Comparison of ENCODE assay signal across 8 cellular contexts in genomic region chr2:208254118-208254870, GRCh38. TPM values are rescaled to one million over a fixed set of nuclear protein-coding genes. Genes with fewer than 3 reads are reported as not detected.
DNase-seq lines count a peak whose midpoint lies in the region; ATAC-seq, FAIRE-seq and TF ChIP-seq lines count a peak whose summit lies in the region.

No MANE protein-coding gene starts in this region.

- POLR2A ChIA-PET in H1 (lab: Charles Lee; ENCODE audit: partially characterized antibody): interaction anchor here (0.5 to 7.0 kb wide), 21 partner anchors 10 to 1440 kb away, joined by 3 to 68 read pairs (median 4); partner anchors contain the start of genes CRYGA and PIKFYVE

- H3K4me2 ChIP-seq in H1 (ENCODE audit: insufficient read depth in 1 of 2, low read depth in 2 of 2, low read length in 2 of 2): peak overlapping the region; percentile 70 to 85

- H2AK5ac ChIP-seq in H1 (ENCODE audit: low read depth, low read length): no peak overlapping the region

- TF ChIP-seq POLR2A in H1 (IDR thresholded peaks at IDR 0.05; ENCODE audit: control extremely low read depth in 1 of 2, low read depth in 2 of 2, low read length in 2 of 2): peak in 1 of 2 experiments; percentile 68; a peak in 2 of 3 replicates

- H3K23ac ChIP-seq in H1 (ENCODE audit: insufficient read length): no peak overlapping the region

- peak; percentile 56 for TF ChIP-seq RAD21 in H1 (IDR thresholded peaks at IDR 0.05 in 1 of 2, conservative IDR thresholded peaks at IDR 0.05 in 1 of 2; ENCODE audit: low read depth in 2 of 2, low read length in 2 of 2)

- H3K23me2 ChIP-seq in H1 (ENCODE audit: low read depth, low read length): peaks cover 2% of the 10 kb centered on the region; the same call in 1 of the 2 replicates

- DNase-seq in CD4-positive, CD25-positive, alpha-beta regulatory T cell: peak; percentile 76 to 85 (median 83)
- DNase-seq in NCI-H82 (lab: John Stamatoyannopoulos, UW) (peak; percentile 96), H1 (ENCODE audit: low read depth in 1 of 2, low spot score in 2 of 2) (peak; percentile 83 to 95), mesothelial cell of epicardium (ENCODE audit: low spot score in 2 of 2, unreplicated experiment in 2 of 2) (peak; percentile 79 to 91)
- DNase-seq in activated CD8-positive, alpha-beta memory T cell treated with anti-CD3 and anti-CD28 coated beads for 24 hours: peak; percentile 91
- peak; percentile 57 for DNase-seq in stimulated activated CD8-positive, alpha-beta memory T cell treated with anti-CD3 and anti-CD28 coated beads, Interleukin-15, amount 100 ng/mL, for 24 hours (ENCODE audit: low read depth)

- no peak for FAIRE-seq in H1 (lab: Jason Lieb, UNC)

- H4K20me1 ChIP-seq in H1 (replicated peaks in 1 of 2; ENCODE audit: control insufficient read depth in 1 of 2, insufficient read depth in 2 of 2, low read length in 2 of 2): peaks cover 0 to 1% of the 10 kb centered on the region in 2 experiments

- 0% methylated on average over 29 of the region's 36 CpGs; no CpG with 5 or more reads in 1 of the 2 experiments for WGBS in H1 (ENCODE audit: extremely low coverage in 1 of 2, insufficient coverage in 1 of 2, insufficient read length in 1 of 2, insufficient replicate concordance in 2 of 2, low coverage in 1 of 2, low lambda C conversion rate in 2 of 2, missing lambda C conversion rate in 1 of 2), 2 experiments

- peak overlapping the region; percentile 83 for H3K56ac ChIP-seq in H1 (replicated peaks; ENCODE audit: insufficient read length, low read depth, low read length)

- H2BK20ac ChIP-seq in H1 (ENCODE audit: low read length): no peak overlapping the region

- H3K36me3 ChIP-seq in CD4-positive, CD25-positive, alpha-beta regulatory T cell (ENCODE audit: control insufficient read depth, insufficient read depth, low read length): peaks cover 7% of the 10 kb centered on the region
- H3K36me3 ChIP-seq in H1 (ENCODE audit: control insufficient read depth in 2 of 4, insufficient read depth in 4 of 4, low read length in 3 of 4): peaks cover 4 to 42% (median 17%) of the 10 kb centered on the region in 4 experiments; a peak in 7 of 8 replicates

- H3K9me3 ChIP-seq in CD4-positive, CD25-positive, alpha-beta regulatory T cell (ENCODE audit: control insufficient read depth in 2 of 2, low read length in 2 of 2): no peaks in the 10 kb centered on the region
- H3K9me3 ChIP-seq in H1 (ENCODE audit: insufficient read depth in 2 of 2, low read depth in 1 of 2, low read length in 1 of 2): no peaks in the 10 kb centered on the region

- peaks cover 3 to 30% of the 10 kb centered on the region in 2 experiments; a peak in 3 of 4 replicates for H3K79me2 ChIP-seq in H1 (ENCODE audit: control insufficient read depth in 1 of 2, insufficient read depth in 2 of 2, low read length in 2 of 2)

- H2AFZ ChIP-seq in H1 (ENCODE audit: low read length): 0 out of 2 replicates have a peak overlapping the region, but pooled peaks have one; percentile 12

- TF ChIP-seq EP300 in H1 (IDR thresholded peaks at IDR 0.05; ENCODE audit: borderline replicate concordance in 1 of 2, low read depth in 2 of 2, low read length in 2 of 2): 0 out of 3 replicates have a peak, but pooled peaks of 1 of the 2 experiments have one; percentile 39

- ATAC-seq in CD4-positive, CD25-positive, alpha-beta regulatory T cell (ENCODE audit: low read depth in 2 of 2): peak; percentile 70 to 74
- ATAC-seq in GM19328 (IDR thresholded peaks at IDR 0.05; ENCODE audit: unreplicated experiment) (peak; percentile 68), HG03460 (IDR thresholded peaks at IDR 0.05; ENCODE audit: unreplicated experiment) (peak; percentile 64)

- no peaks in the 10 kb centered on the region for H3K27me3 Mint-ChIP-seq in CD4-positive, CD25-positive, alpha-beta regulatory T cell
- no peaks in the 10 kb centered on the region for H3K27me3 Mint-ChIP-seq in mesothelial cell of epicardium (ENCODE audit: low read depth)

- peak overlapping the region; percentile 59 to 89 (median 83) for H3K9ac ChIP-seq in H1 (replicated peaks in 1 of 4; ENCODE audit: extremely low read depth in 1 of 4, low read depth in 3 of 4, low read length in 3 of 4)

- H3K79me1 ChIP-seq in H1 (ENCODE audit: low read depth, low read length): 0 out of 2 replicates have a peak, but pooled peaks cover 3% of the 10 kb centered on the region

- H2BK120ac ChIP-seq in H1 (replicated peaks; ENCODE audit: low read depth, low read length): peak overlapping the region; percentile 71

- H3K14ac ChIP-seq in H1 (ENCODE audit: insufficient read length): no peak overlapping the region

- H3K4ac ChIP-seq in H1 (replicated peaks; ENCODE audit: insufficient read length, low read depth, low read length): peak overlapping the region; percentile 82

- H3K36me3 Mint-ChIP-seq in CD4-positive, CD25-positive, alpha-beta regulatory T cell: peaks cover 14% of the 10 kb centered on the region
- H3K36me3 Mint-ChIP-seq in mesothelial cell of epicardium: peaks cover 4% of the 10 kb centered on the region

- H3K18ac ChIP-seq in H1 (ENCODE audit: extremely low read depth, low read length): peak overlapping the region; percentile 82

- H3K4me1 Mint-ChIP-seq in CD4-positive, CD25-positive, alpha-beta regulatory T cell: peaks cover 4 to 36% (median 28%) of the 10 kb centered on the region in 4 donors
- H3K4me1 Mint-ChIP-seq in mesothelial cell of epicardium: peaks cover 53% of the 10 kb centered on the region

- peak overlapping the region; percentile 65 to 93 (median 88) for H3K27ac Mint-ChIP-seq in CD4-positive, CD25-positive, alpha-beta regulatory T cell
- H3K27ac Mint-ChIP-seq in mesothelial cell of epicardium: peak overlapping the region; percentile 94

- H2BK12ac ChIP-seq in H1 (ENCODE audit: low read depth, low read length): 0 out of 2 replicates have a peak overlapping the region, but pooled peaks have one; percentile 5

- CTCF ChIA-PET in H1 (lab: Charles Lee; ENCODE audit: partially characterized antibody): interaction anchor here (0.7 to 6.2 kb wide), 16 partner anchors 11 to 156 kb away, joined by 3 to 53 read pairs (median 4); partner anchors contain the start of genes C2orf80 and PIKFYVE

- peak overlapping the region; percentile 98 for H3K4me3 ChIP-seq in CD4-positive, CD25-positive, alpha-beta regulatory T cell (ENCODE audit: low read depth, low read length)
- H3K4me3 ChIP-seq in H1 (ENCODE audit: extremely low read depth in 1 of 4, insufficient read depth in 2 of 4, low read depth in 3 of 4, low read length in 4 of 4): peak overlapping the region; percentile 85 to 100 (median 99)

- peaks cover 0 to 3% (median 0%) of the 10 kb centered on the region in 7 donors for H3K9me3 Mint-ChIP-seq in CD4-positive, CD25-positive, alpha-beta regulatory T cell
- H3K9me3 Mint-ChIP-seq in mesothelial cell of epicardium: no peaks in the 10 kb centered on the region

- H4K91ac ChIP-seq in H1 (replicated peaks; ENCODE audit: insufficient read length, low read length): peak overlapping the region; percentile 58

- H2BK15ac ChIP-seq in H1 (ENCODE audit: low read length): peak overlapping the region; percentile 20; the same call in 1 of the 2 replicates

- peak overlapping the region; percentile 77 for H4K5ac ChIP-seq in H1 (ENCODE audit: insufficient read length, low read depth, low read length)

- H2BK5ac ChIP-seq in H1 (ENCODE audit: low read depth, low read length): peak overlapping the region; percentile 78

- H3K27me3 ChIP-seq in CD4-positive, CD25-positive, alpha-beta regulatory T cell (ENCODE audit: control insufficient read depth, insufficient read depth, low read length): no peaks in the 10 kb centered on the region
- H3K27me3 ChIP-seq in H1 (replicated peaks in 1 of 4; ENCODE audit: control insufficient read depth in 3 of 4, extremely low read depth in 1 of 4, insufficient read depth in 3 of 4, low read length in 3 of 4): no peaks in the 10 kb centered on the region

- peak overlapping the region; percentile 72; the same call in 1 of the 2 replicates for H4K8ac ChIP-seq in H1 (ENCODE audit: extremely low read depth, insufficient read depth, low read length)

- peak overlapping the region; percentile 66 for H3K27ac ChIP-seq in CD4-positive, CD25-positive, alpha-beta regulatory T cell (ENCODE audit: insufficient read depth, low read length, poor library complexity, severe bottlenecking)
- peak overlapping the region; percentile 62 for H3K27ac ChIP-seq in H1 (ENCODE audit: low read depth, low read length)

- TF ChIP-seq CTCF in H1 (IDR thresholded peaks at IDR 0.05; ENCODE audit: control extremely low read depth in 1 of 3, insufficient read depth in 1 of 3, low read depth in 1 of 3, low read length in 3 of 3) (peak; percentile 84 to 89 (median 86)), mesothelial cell of epicardium (IDR thresholded peaks at IDR 0.05; ENCODE audit: unreplicated experiment) (peak; percentile 81)

- peak overlapping the region; percentile 88 to 99 (median 96) for H3K4me3 Mint-ChIP-seq in CD4-positive, CD25-positive, alpha-beta regulatory T cell
- peak overlapping the region; percentile 93 for H3K4me3 Mint-ChIP-seq in mesothelial cell of epicardium

- peaks cover 24% of the 10 kb centered on the region for H3K4me1 ChIP-seq in CD4-positive, CD25-positive, alpha-beta regulatory T cell (ENCODE audit: control insufficient read depth, insufficient read depth, low read length, poor library complexity, severe bottlenecking)
- H3K4me1 ChIP-seq in H1 (replicated peaks in 1 of 4; ENCODE audit: control insufficient read depth in 3 of 4, insufficient read depth in 4 of 4, low read length in 3 of 4): peaks cover 0 to 5% (median 3%) of the 10 kb centered on the region in 4 experiments; a peak in 2 of 7 replicates

RNA-seq across cellular contexts. Expression of gene IDH1, which starts 0.6 kb away (rescaled TPM):
- total RNA-seq in CD4-positive, CD25-positive, alpha-beta regulatory T cell: 8.8 TPM
- 10 to 100 TPM in 1 of 4 donors, 1 to 10 TPM in 3; 8.1 to 10.4 (median 9.1) TPM for polyA plus RNA-seq in CD4-positive, CD25-positive, alpha-beta regulatory T cell
- total RNA-seq in H1 (2021; fragmentation: NEBNext Ultra II Directional; extraction: Animal tissue kit (Norgen Biotek cat#: 25700)): 379 and 398 TPM in 2 replicates
- polyA plus RNA-seq in H1 (2011; rRNA removed): 115 and 174 TPM in 2 replicates
- 268 TPM for polyA plus RNA-seq in H1 (2011; cell fraction: cytosol; rRNA removed)
- polyA plus RNA-seq in H1 (2011; cell fraction: nucleus; rRNA removed): 93.8 TPM
- 219 to 322 TPM (median 251 TPM) in 4 replicates for polyA plus RNA-seq in H1 (2012, experiment 1 of 2)
- 47.0 TPM for polyA plus RNA-seq in H1 (2012, experiment 2 of 2)
- 281 TPM for polyA plus RNA-seq in H1 (2013, experiment 1 of 2)
- 281 TPM for polyA plus RNA-seq in H1 (2013, experiment 2 of 2)
- polyA minus RNA-seq in H1 (2011; rRNA and poly(A)+ RNA removed): 238 and 293 TPM in 2 replicates
- 164 TPM for polyA minus RNA-seq in H1 (2011; cell fraction: cytosol; rRNA and poly(A)+ RNA removed)
- 137 TPM for polyA minus RNA-seq in H1 (2011; cell fraction: nucleus; rRNA and poly(A)+ RNA removed)
- 82.9 to 89.3 TPM (median 87.7 TPM) in 3 replicates for total RNA-seq in mesothelial cell of epicardium

RNA-seq across cellular contexts. Expression of gene PIKFYVE, which starts 11.8 kb away (rescaled TPM):
- total RNA-seq in CD4-positive, CD25-positive, alpha-beta regulatory T cell: 43.5 TPM
- polyA plus RNA-seq in CD4-positive, CD25-positive, alpha-beta regulatory T cell: 1 to 10 TPM; 5.2 to 7.6 (median 5.9) TPM
- total RNA-seq in H1 (2021; fragmentation: NEBNext Ultra II Directional; extraction: Animal tissue kit (Norgen Biotek cat#: 25700)): 33.5 and 35.8 TPM in 2 replicates
- 7.4 and 8.8 TPM in 2 replicates for polyA plus RNA-seq in H1 (2011; rRNA removed)
- 12.5 TPM for polyA plus RNA-seq in H1 (2011; cell fraction: cytosol; rRNA removed)
- polyA plus RNA-seq in H1 (2011; cell fraction: nucleus; rRNA removed): 19.3 TPM
- 7.7 to 15.2 TPM (median 10.9 TPM) in 4 replicates for polyA plus RNA-seq in H1 (2012, experiment 1 of 2)
- 0.55 TPM for polyA plus RNA-seq in H1 (2012, experiment 2 of 2)
- 15.0 TPM for polyA plus RNA-seq in H1 (2013, experiment 1 of 2)
- polyA plus RNA-seq in H1 (2013, experiment 2 of 2): 14.8 TPM
- polyA minus RNA-seq in H1 (2011; rRNA and poly(A)+ RNA removed): 54.9 and 78.0 TPM in 2 replicates
- polyA minus RNA-seq in H1 (2011; cell fraction: cytosol; rRNA and poly(A)+ RNA removed): 27.2 TPM
- polyA minus RNA-seq in H1 (2011; cell fraction: nucleus; rRNA and poly(A)+ RNA removed): 81.6 TPM
- 41.4 to 46.7 TPM (median 46.4 TPM) in 3 replicates for total RNA-seq in mesothelial cell of epicardium

Comparison
In these comparisons a context has a peak if more than half of its experiments do, and no peak if none do; other contexts are left out.
1. Peak in every context shown above with its lines: DNase-seq, ATAC-seq, H3K4me3 ChIP-seq and H3K27ac ChIP-seq.